25 cellular contexts compared by ENCODE assay signal in the genomic region with DNA sequence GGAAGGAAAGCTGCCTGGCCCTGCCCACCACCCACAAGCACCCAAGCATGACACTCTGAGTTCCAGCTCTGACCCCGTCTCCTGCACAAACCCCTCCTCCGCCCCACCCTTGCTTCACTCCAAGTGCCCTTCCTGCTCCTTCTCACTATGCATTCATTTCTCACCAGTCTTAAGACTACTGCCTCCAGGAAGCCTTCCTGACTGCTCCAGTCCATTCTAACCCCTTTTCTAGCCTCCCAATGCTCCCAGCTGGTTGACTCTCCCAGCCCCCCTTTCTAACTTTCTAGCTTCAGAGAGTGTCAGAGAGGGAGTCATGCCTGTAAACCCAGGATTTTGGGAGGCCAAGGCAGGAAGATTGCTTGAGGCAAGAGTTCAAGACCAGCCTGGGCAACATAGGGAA. TPM values are rescaled to one million over a fixed set of nuclear protein-coding genes. Genes with fewer than 3 reads are reported as not detected.
A peak's percentile ranks its signal among the peaks of the same experiment; 100 is the strongest.
DNase-seq lines count a peak whose midpoint lies in the region; ATAC-seq, FAIRE-seq and TF ChIP-seq lines count a peak whose summit lies in the region.
"Had no signal": no experiment of that assay in that cellular context is flagged by ENCODE, and none has a peak within 500 bp of the region (broad histone marks: within the 10 kb centered on the region; RNA-seq: fewer than 3 reads in every experiment).

No MANE protein-coding gene starts in this region.

- BruUV-seq in K562 (replicated peaks; lab: Mats Ljungman, UMichigan), result no TSS peak

- no peak overlapping the region for H2AK5ac ChIP-seq in H1 (ENCODE audit: low read depth, low read length)

- H3K27ac ChIP-seq in BLaER1 treated with 17β-estradiol and CSF1 and Interleukin-3, amounts not matched to agents 10 nM and 100 nM, result peak overlapping the region in 4 of 11 experiments; percentile 17 to 42 (median 30); a peak in 3 of 22 replicates
- H3K27ac ChIP-seq in K562 (ENCODE audit: extremely low read depth, low read depth, low read length) (no peak overlapping the region), H1 (ENCODE audit: low read depth, low read length) (no peak overlapping the region)

- H3K9ac ChIP-seq in BLaER1 treated with 17β-estradiol and CSF1 and Interleukin-3, amounts not matched to agents 10 nM and 100 nM, result peak overlapping the region in 2 of 11 experiments; percentile 9 to 20; a peak in 1 of 22 replicates
- no peak overlapping the region for H3K9ac ChIP-seq in K562 (ENCODE audit: insufficient read depth in 1 of 2, low read depth in 2 of 2, low read length in 2 of 2)
- H3K9ac ChIP-seq in H1 (replicated peaks in 1 of 4; ENCODE audit: extremely low read depth in 1 of 4, low read depth in 3 of 4, low read length in 3 of 4), result no peak overlapping the region

- H4K20me1 ChIP-seq in BLaER1 treated with 17β-estradiol and CSF1 and Interleukin-3, amounts not matched to agents 10 nM and 100 nM, result no peaks in the 10 kb centered on the region
- H4K20me1 ChIP-seq in K562 (replicated peaks; ENCODE audit: control insufficient read depth, insufficient read depth, low read length) (no peaks in the 10 kb centered on the region), H1 (replicated peaks in 1 of 2; ENCODE audit: control insufficient read depth in 1 of 2, insufficient read depth in 2 of 2, low read length in 2 of 2) (no peaks in the 10 kb centered on the region)

- peaks cover 32% of the 10 kb centered on the region for H3K4me1 Mint-ChIP-seq in stimulated activated memory B cell treated with anti-CD40 and anti-IgM and Interleukin-4, amounts not matched to agents 10 μg/mL and 1 μg/mL and 100 μg/mL, for 72 hours
- H3K4me1 Mint-ChIP-seq: CD4-positive, alpha-beta memory T cell; CD4-positive, CD25-positive, alpha-beta regulatory T cell; CD8-positive, alpha-beta memory T cell had no signal

- intact Hi-C loops in K562 (cut with micrococcal nuclease), result no loop called here

- H4K8ac ChIP-seq in H1 (ENCODE audit: extremely low read depth, insufficient read depth, low read length), result peak overlapping the region; percentile 11; the same call in 1 of the 2 replicates

- no peak overlapping the region for H3K18ac ChIP-seq in H1 (ENCODE audit: extremely low read depth, low read length)

- H3K4me3 Mint-ChIP-seq in stimulated activated memory B cell treated with anti-CD40 and anti-IgM and Interleukin-4, amounts not matched to agents 10 μg/mL and 1 μg/mL and 100 μg/mL, for 72 hours, result no peak overlapping the region
- H3K4me3 Mint-ChIP-seq: B cell; CD14-positive monocyte; CD4-positive, CD25-positive, alpha-beta regulatory T cell; CD8-positive, alpha-beta memory T cell had no signal

- H3K23me2 ChIP-seq in H1 (ENCODE audit: low read depth, low read length), result no peaks in the 10 kb centered on the region

- POLR2A ChIA-PET in K562 (lab: Yijun Ruan, JAX) (no interaction called here), H1 (lab: Charles Lee; ENCODE audit: partially characterized antibody) (interaction anchor here (0.9 to 1.2 kb wide), 4 partner anchors 8 to 16 kb away, joined by 3 read pairs; partner anchors contain the start of gene NAGK)

- H2BK20ac ChIP-seq in H1 (ENCODE audit: low read length), result no peak overlapping the region

- no peak overlapping the region for H4K5ac ChIP-seq in H1 (ENCODE audit: insufficient read length, low read depth, low read length)

- no peaks in the 10 kb centered on the region for H3K9me3 Mint-ChIP-seq in stimulated activated memory B cell treated with anti-CD40 and anti-IgM and Interleukin-4, amounts not matched to agents 10 μg/mL and 1 μg/mL and 100 μg/mL, for 72 hours
- H3K9me3 Mint-ChIP-seq: CD4-positive, alpha-beta memory T cell; CD4-positive, CD25-positive, alpha-beta regulatory T cell; CD8-positive, alpha-beta memory T cell had no signal

- H3K27me3 ChIP-seq in BLaER1 treated with 17β-estradiol and CSF1 and Interleukin-3, amounts not matched to agents 10 nM and 100 nM, result no peaks in the 10 kb centered on the region
- H3K27me3 ChIP-seq in K562 (ENCODE audit: control insufficient read depth in 2 of 2, insufficient read depth in 2 of 2, low read length in 2 of 2) (peaks cover 20 to 40% of the 10 kb centered on the region in 2 experiments), H1 (replicated peaks in 1 of 4; ENCODE audit: control insufficient read depth in 3 of 4, extremely low read depth in 1 of 4, insufficient read depth in 3 of 4, low read length in 3 of 4) (no peaks in the 10 kb centered on the region; a peak in 1 of 7 replicates)

- H3K9me1 ChIP-seq in K562 (ENCODE audit: control insufficient read depth, insufficient read depth, low read length), result no peaks in the 10 kb centered on the region

- DNase-seq in K562 (ENCODE audit: extremely low read depth in 1 of 4, low spot score in 3 of 4) (peak in 1 of 4 experiments; percentile 2), H1 (ENCODE audit: low read depth in 1 of 2, low spot score in 2 of 2) (no peak), superior temporal gyrus (ENCODE audit: extremely low spot score) (no peak), globus pallidus (ENCODE audit: low spot score) (no peak)
- no peak for DNase-seq in central memory CD4-positive, alpha-beta T cell
- no peak for DNase-seq in stimulated activated CD4-positive, alpha-beta T cell treated with anti-CD3 and anti-CD28 coated beads, Interleukin-4, amount 100 ng/mL, for 24 hours
- DNase-seq: 8988T; AML-193; C1 segment of cervical spinal cord; CD4-positive, alpha-beta memory T cell; CD4-positive, CD25-positive, alpha-beta regulatory T cell; CD8-positive, alpha-beta memory T cell; COR-L47; DMS 273 treated with DMSO at 0.1 percent for 48 hours; DMS153; DMS79; DND-41; EL; GDM1 had no signal

- no peaks in the 10 kb centered on the region for H3K79me1 ChIP-seq in H1 (ENCODE audit: low read depth, low read length)

- peaks cover 0 to 4% (median 0%) of the 10 kb centered on the region in 11 experiments; a peak in 1 of 22 replicates for H3K36me3 ChIP-seq in BLaER1 treated with 17β-estradiol and CSF1 and Interleukin-3, amounts not matched to agents 10 nM and 100 nM
- H3K36me3 ChIP-seq in K562 (ENCODE audit: control insufficient read depth, insufficient read depth, low read length), result no peaks in the 10 kb centered on the region
- no peaks in the 10 kb centered on the region for H3K36me3 ChIP-seq in H1 (ENCODE audit: control insufficient read depth in 2 of 4, insufficient read depth in 4 of 4, low read length in 3 of 4)

- H2AFZ ChIP-seq in K562 (ENCODE audit: low read depth, low read length) (no peak overlapping the region), H1 (ENCODE audit: low read length) (no peak overlapping the region)

- TF ChIP-seq CTCF in K562 (IDR thresholded peaks at IDR 0.05 in 2 of 3, conservative IDR thresholded peaks at IDR 0.05 in 1 of 3; ENCODE audit: insufficient read depth in 2 of 3, low read depth in 1 of 3, low read length in 3 of 3), result no peak
- TF ChIP-seq CTCF in H1 (IDR thresholded peaks at IDR 0.05; ENCODE audit: control extremely low read depth in 1 of 3, insufficient read depth in 1 of 3, low read depth in 1 of 3, low read length in 3 of 3), result no peak

- no peaks in the 10 kb centered on the region for H3K36me3 Mint-ChIP-seq in stimulated activated memory B cell treated with anti-CD40 and anti-IgM and Interleukin-4, amounts not matched to agents 10 μg/mL and 1 μg/mL and 100 μg/mL, for 72 hours
- H3K36me3 Mint-ChIP-seq: CD4-positive, alpha-beta memory T cell; CD4-positive, CD25-positive, alpha-beta regulatory T cell; CD8-positive, alpha-beta memory T cell had no signal

- H3K14ac ChIP-seq in H1 (ENCODE audit: insufficient read length), result no peak overlapping the region

- no peak for ATAC-seq in K562
- no peak for ATAC-seq in stimulated activated memory B cell treated with anti-CD40 and anti-IgM and Interleukin-4, amounts not matched to agents 10 μg/mL and 1 μg/mL and 100 μg/mL, for 72 hours

- 6% methylated on average over 2 of the region's 2 CpGs for WGBS in K562 (ENCODE audit: insufficient coverage, low coverage, missing lambda C conversion rate)
- 86% methylated on average over 1 of the region's 2 CpGs; no CpG with 5 or more reads in 1 of the 2 experiments for WGBS in H1 (ENCODE audit: extremely low coverage in 1 of 2, insufficient coverage in 1 of 2, insufficient read length in 1 of 2, insufficient replicate concordance in 2 of 2, low coverage in 1 of 2, low lambda C conversion rate in 2 of 2, missing lambda C conversion rate in 1 of 2), 2 experiments

- no peak for FAIRE-seq in K562 (lab: Jason Lieb, UNC)
- no peak for FAIRE-seq in H1 (lab: Jason Lieb, UNC)
- FAIRE-seq: A204.1, GM19239 had no signal

- H2BK15ac ChIP-seq in H1 (ENCODE audit: low read length), result no peak overlapping the region

- no peak overlapping the region for H3K23ac ChIP-seq in H1 (ENCODE audit: insufficient read length)

- no peak overlapping the region for H3K56ac ChIP-seq in H1 (replicated peaks; ENCODE audit: insufficient read length, low read depth, low read length)

- peak overlapping the region; percentile 25 for H3K27ac Mint-ChIP-seq in stimulated activated memory B cell treated with anti-CD40 and anti-IgM and Interleukin-4, amounts not matched to agents 10 μg/mL and 1 μg/mL and 100 μg/mL, for 72 hours
- H3K27ac Mint-ChIP-seq: B cell; CD4-positive, CD25-positive, alpha-beta regulatory T cell had no signal

- CTCF ChIA-PET in K562 (lab: Yijun Ruan, JAX; ENCODE audit: low intra/inter-chr PET ratio), result no interaction called here
- CTCF ChIA-PET in H1 (lab: Charles Lee; ENCODE audit: partially characterized antibody), result interaction anchor here (0.7 to 1.4 kb wide), 4 partner anchors 10 to 112 kb away, joined by 3 to 5 read pairs (median 4); no protein-coding TSS in a partner anchor

- H3K4ac ChIP-seq in H1 (replicated peaks; ENCODE audit: insufficient read length, low read depth, low read length), result no peak overlapping the region

- H3K4me3 ChIP-seq in BLaER1 treated with 17β-estradiol and CSF1 and Interleukin-3, amounts not matched to agents 10 nM and 100 nM, result no peak overlapping the region
- H3K4me3 ChIP-seq in K562 (no peak overlapping the region), H1 (ENCODE audit: extremely low read depth in 1 of 4, insufficient read depth in 2 of 4, low read depth in 3 of 4, low read length in 4 of 4) (no peak overlapping the region)

- peak overlapping the region in 6 of 11 experiments; percentile 5 to 97 (median 78); a peak in 10 of 22 replicates for H3K4me2 ChIP-seq in BLaER1 treated with 17β-estradiol and CSF1 and Interleukin-3, amounts not matched to agents 10 nM and 100 nM
- H3K4me2 ChIP-seq in K562 (ENCODE audit: insufficient read depth, low read length) (no peak overlapping the region), H1 (ENCODE audit: insufficient read depth in 1 of 2, low read depth in 2 of 2, low read length in 2 of 2) (no peak overlapping the region)

- no peaks in the 10 kb centered on the region for H3K27me3 Mint-ChIP-seq in stimulated activated memory B cell treated with anti-CD40 and anti-IgM and Interleukin-4, amounts not matched to agents 10 μg/mL and 1 μg/mL and 100 μg/mL, for 72 hours
- H3K27me3 Mint-ChIP-seq: B cell had no signal

- H4K91ac ChIP-seq in H1 (replicated peaks; ENCODE audit: insufficient read length, low read length), result no peak overlapping the region

- TF ChIP-seq POLR2A in K562 (conservative IDR thresholded peaks at IDR 0.05) (no peak), H1 (IDR thresholded peaks at IDR 0.05; ENCODE audit: control extremely low read depth in 1 of 2, low read depth in 2 of 2, low read length in 2 of 2) (no peak)

- H2BK120ac ChIP-seq in H1 (replicated peaks; ENCODE audit: low read depth, low read length), result no peak overlapping the region

- H2BK5ac ChIP-seq in H1 (ENCODE audit: low read depth, low read length), result no peak overlapping the region

- in situ Hi-C loops in K562 (cut with MboI), result no loop called here

- H3K79me2 ChIP-seq in K562 (ENCODE audit: control insufficient read depth, insufficient read depth, low read length) (no peaks in the 10 kb centered on the region), H1 (ENCODE audit: control insufficient read depth in 1 of 2, insufficient read depth in 2 of 2, low read length in 2 of 2) (no peaks in the 10 kb centered on the region)

- H3K9me3 ChIP-seq in BLaER1 treated with 17β-estradiol and CSF1 and Interleukin-3, amounts not matched to agents 10 nM and 100 nM (replicated peaks in 1 of 11), result no peaks in the 10 kb centered on the region
- H3K9me3 ChIP-seq in K562 (replicated peaks; ENCODE audit: control insufficient read depth, insufficient read depth, low read depth, low read length) (no peaks in the 10 kb centered on the region), H1 (ENCODE audit: insufficient read depth in 2 of 2, low read depth in 1 of 2, low read length in 1 of 2) (no peaks in the 10 kb centered on the region)

- TF ChIP-seq RAD21 in K562 (CRISPR knock-in tag; conservative IDR thresholded peaks at IDR 0.05 in 1 of 2, IDR thresholded peaks at IDR 0.05 in 1 of 2) (no peak), H1 (IDR thresholded peaks at IDR 0.05 in 1 of 2, conservative IDR thresholded peaks at IDR 0.05 in 1 of 2; ENCODE audit: low read depth in 2 of 2, low read length in 2 of 2) (no peak)

- H3K4me1 ChIP-seq in BLaER1 treated with 17β-estradiol and CSF1 and Interleukin-3, amounts not matched to agents 10 nM and 100 nM, result peaks cover 11 to 53% (median 38%) of the 10 kb centered on the region in 10 experiments
- H3K4me1 ChIP-seq in K562 (replicated peaks in 1 of 2; ENCODE audit: control insufficient read depth in 2 of 2, insufficient read depth in 2 of 2, low read length in 2 of 2) (peaks cover 0 to 8% of the 10 kb centered on the region in 2 experiments; a peak in 2 of 5 replicates), H1 (replicated peaks in 1 of 4; ENCODE audit: control insufficient read depth in 3 of 4, insufficient read depth in 4 of 4, low read length in 3 of 4) (no peaks in the 10 kb centered on the region; a peak in 1 of 7 replicates)

- H2BK12ac ChIP-seq in H1 (ENCODE audit: low read depth, low read length), result no peak overlapping the region

- TF ChIP-seq EP300 in K562 (IDR thresholded peaks at IDR 0.05; ENCODE audit: low read length) (no peak), H1 (IDR thresholded peaks at IDR 0.05; ENCODE audit: borderline replicate concordance in 1 of 2, low read depth in 2 of 2, low read length in 2 of 2) (no peak)

RNA-seq across cellular contexts. Expression of gene NAGK, which starts 8.2 kb away (rescaled TPM):
- 47.5 and 82.4 TPM in 2 replicates for total RNA-seq in K562 (2011; cell fraction: chromatin; rRNA removed; ENCODE audit: low replicate concordance)
- total RNA-seq in K562 (2011; cell fraction: nucleolus; rRNA removed), result 40.3 and 50.5 TPM in 2 replicates
- total RNA-seq in K562 (2011; cell fraction: nucleoplasm; rRNA removed), result 48.0 and 59.6 TPM in 2 replicates
- total RNA-seq in K562 (2014; rRNA removed) (8.9 and 11.1 TPM in 2 replicates), K562 (2014; rRNA removed; fragmentation: Illumina TruSeq; extraction: Trizol) (4.3 and 7.3 TPM in 2 replicates), K562 (2015; rRNA removed; fragmentation: Illumina TruSeq; extraction: Trizol) (10.2 and 10.7 TPM in 2 replicates), K562 (2021) (8.8 and 14.9 TPM in 2 replicates)
- polyA plus RNA-seq in K562 (2011; rRNA removed) (9.1 and 11.7 TPM in 2 replicates), K562 (2014; fragmentation: Illumina TruSeq; extraction: Trizol) (8.8 and 9.4 TPM in 2 replicates), K562 (2014; fragmentation: Nextera tagmentation; extraction: Ambion mirVana) (10 to 100 TPM in 1 of 2 experiments, 1 to 10 TPM in 1; 4.9 to 10.6 TPM), K562 (2014; rRNA removed) (13.4 and 18.6 TPM in 2 replicates), H1 (2011; rRNA removed) (57.9 and 67.8 TPM in 2 replicates)
- polyA plus RNA-seq in K562 (2011; cell fraction: cytosol; rRNA removed), result 10.4 and 14.7 TPM in 2 replicates
- polyA plus RNA-seq in K562 (2011; cell fraction: nucleus; rRNA removed), result 38.4 and 51.1 TPM in 2 replicates
- polyA plus RNA-seq in K562 (2012), result 21.2 and 42.3 TPM in 2 replicates
- polyA minus RNA-seq in K562 (2011; rRNA and poly(A)+ RNA removed), result 10.1 and 10.7 TPM in 2 replicates
- polyA minus RNA-seq in K562 (2011; cell fraction: cytosol; rRNA and poly(A)+ RNA removed), result 5.2 and 5.5 TPM in 2 replicates
- polyA minus RNA-seq in K562 (2011; cell fraction: nucleus; rRNA and poly(A)+ RNA removed), result 15.9 and 16.9 TPM in 2 replicates
- 59.9 and 62.2 TPM in 2 replicates for total RNA-seq in H1 (2021; fragmentation: NEBNext Ultra II Directional; extraction: Animal tissue kit (Norgen Biotek cat#: 25700))
- polyA plus RNA-seq in H1 (2011; cell fraction: cytosol; rRNA removed), result 63.9 TPM
- 75.4 TPM for polyA plus RNA-seq in H1 (2011; cell fraction: nucleus; rRNA removed)
- 53.2 to 66.3 TPM (median 60.8 TPM) in 4 replicates for polyA plus RNA-seq in H1 (2012, experiment 1 of 2)
- polyA plus RNA-seq in H1 (2012, experiment 2 of 2), result 36.9 TPM
- polyA plus RNA-seq in H1 (2013, experiment 1 of 2), result 68.3 TPM
- polyA plus RNA-seq in H1 (2013, experiment 2 of 2), result 67.6 TPM
- polyA minus RNA-seq in H1 (2011; rRNA and poly(A)+ RNA removed), result 26.1 and 42.8 TPM in 2 replicates
- 21.1 TPM for polyA minus RNA-seq in H1 (2011; cell fraction: cytosol; rRNA and poly(A)+ RNA removed)
- polyA minus RNA-seq in H1 (2011; cell fraction: nucleus; rRNA and poly(A)+ RNA removed), result 40.8 TPM

Comparison
In these comparisons a context has a peak if more than half of its experiments do, and no peak if none do; other contexts are left out.
1. H3K4me2 ChIP-seq: peak in BLaER1 treated with 17β-estradiol and CSF1 and Interleukin-3, amounts not matched to agents 10 nM and 100 nM (6 of 11); none in K562 (single experiment) and H1 (0 of 2).